ENCODE assay signal across 8 cellular contexts in the genomic region with DNA sequence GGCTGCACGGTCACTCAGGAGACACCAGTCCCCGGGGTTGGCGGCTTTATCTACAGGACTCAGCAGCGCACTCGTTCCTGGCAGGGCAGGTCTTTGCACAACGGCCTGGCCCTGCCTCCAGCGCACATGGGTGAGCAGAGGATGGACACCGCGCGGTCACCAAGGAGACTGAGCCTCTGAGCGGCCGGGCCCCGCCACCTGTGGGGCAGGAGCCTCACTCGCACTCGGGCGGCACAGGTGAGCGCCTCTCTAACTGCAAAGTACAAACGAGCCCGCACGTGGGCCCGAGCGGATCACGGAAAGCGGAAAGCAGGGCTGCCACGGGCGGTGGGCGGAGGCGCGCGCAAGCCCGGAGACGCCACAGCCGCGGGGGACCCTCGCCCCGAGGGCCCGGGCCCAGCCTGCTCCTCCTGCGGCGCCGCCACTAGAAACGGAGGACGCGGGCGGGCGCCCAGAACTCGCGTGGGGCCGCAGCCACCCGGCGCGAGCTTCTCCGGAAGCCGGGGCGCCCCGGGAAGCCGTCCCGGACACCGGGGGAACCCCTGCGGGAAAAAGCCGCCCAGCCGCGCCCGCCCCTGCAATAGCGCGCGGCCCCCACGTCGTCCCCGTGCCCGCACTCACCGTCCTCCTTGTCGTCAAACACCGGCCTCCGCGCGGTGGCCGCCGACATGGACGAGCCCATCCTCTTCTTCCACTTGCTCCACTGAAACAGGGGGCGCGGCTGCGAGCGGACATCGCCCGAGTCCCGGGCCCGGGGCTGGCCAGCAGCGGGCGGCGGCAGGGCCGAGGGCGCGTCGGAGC. TPM values are rescaled to one million over a fixed set of nuclear protein-coding genes. Genes with fewer than 3 reads are reported as not detected.
DNase-seq lines count a peak whose midpoint lies in the region; ATAC-seq and TF ChIP-seq lines count a peak whose summit lies in the region.

No MANE protein-coding gene starts in this region.

- H3K4me3 ChIP-seq in HUES64 (ENCODE audit: low read length): peak overlapping the region; percentile 50
- peak overlapping the region; percentile 57 for H3K4me3 ChIP-seq in effector memory CD4-positive, alpha-beta T cell (ENCODE audit: insufficient read depth, low read depth, low read length, poor library complexity, severe bottlenecking)
- H3K4me3 ChIP-seq in muscle layer of colon (ENCODE audit: low read depth in 1 of 2, low read length in 2 of 2): peak overlapping the region; percentile 35 to 71
- peak overlapping the region; percentile 64 to 91 (median 84) for H3K4me3 ChIP-seq in tibial nerve

- peaks cover 24 to 41% (median 25%) of the 10 kb centered on the region in 3 donors for H3K27me3 Mint-ChIP-seq in CD14-positive monocyte (ENCODE audit: low read depth in 3 of 3)

- POLR2A ChIA-PET in HEK293T (lab: Yijun Ruan, JAX): no interaction called here

- H3K4me1 Mint-ChIP-seq in CD14-positive monocyte: peaks cover 24% of the 10 kb centered on the region

- intact Hi-C loops in CD14-positive monocyte (cut with micrococcal nuclease): loop anchor here (5.0 to 10.0 kb wide), 7 partner anchors 35 to 1068 kb away; a partner anchor contains a TSS

- H3K9me3 Mint-ChIP-seq in CD14-positive monocyte: peaks cover 0 to 11% (median 5%) of the 10 kb centered on the region in 7 donors

- H3K4me1 ChIP-seq in HUES64 (ENCODE audit: insufficient read depth, low read length) (no peaks in the 10 kb centered on the region), muscle layer of colon (ENCODE audit: insufficient read depth, low read length) (peaks cover 4% of the 10 kb centered on the region), tibial nerve (peaks cover 0 to 25% (median 9%) of the 10 kb centered on the region in 4 donors)
- peaks cover 11% of the 10 kb centered on the region for H3K4me1 ChIP-seq in effector memory CD4-positive, alpha-beta T cell (ENCODE audit: control insufficient read depth, insufficient read depth, low read length, poor library complexity, severe bottlenecking)

- H3K27ac ChIP-seq in HUES64 (ENCODE audit: low read depth, low read length): no peak overlapping the region
- no peak overlapping the region for H3K27ac ChIP-seq in effector memory CD4-positive, alpha-beta T cell (ENCODE audit: insufficient read depth, low read length, poor library complexity, severe bottlenecking)
- peak overlapping the region; percentile 44 for H3K27ac ChIP-seq in muscle layer of colon (ENCODE audit: low read depth, low read length)
- H3K27ac ChIP-seq in tibial nerve: peak overlapping the region in 2 of 4 donors; percentile 4 to 92

- H3K27me3 ChIP-seq in HUES64 (ENCODE audit: insufficient read depth, low read length): peaks cover 59% of the 10 kb centered on the region
- no peaks in the 10 kb centered on the region for H3K27me3 ChIP-seq in effector memory CD4-positive, alpha-beta T cell (replicated peaks; ENCODE audit: control insufficient read depth, insufficient read depth, low read length, poor library complexity, severe bottlenecking)
- H3K27me3 ChIP-seq in muscle layer of colon (ENCODE audit: control insufficient read depth in 1 of 2, insufficient read depth in 2 of 2, low read length in 2 of 2): peaks cover 0 to 6% of the 10 kb centered on the region in 2 donors
- H3K27me3 ChIP-seq in tibial nerve: no peaks in the 10 kb centered on the region

- H3K9me3 ChIP-seq in HUES64 (ENCODE audit: insufficient read depth, low read depth, low read length): no peaks in the 10 kb centered on the region
- H3K9me3 ChIP-seq in effector memory CD4-positive, alpha-beta T cell (ENCODE audit: control insufficient read depth, low read length): no peaks in the 10 kb centered on the region
- H3K9me3 ChIP-seq in muscle layer of colon (ENCODE audit: low read length): no peaks in the 10 kb centered on the region
- H3K9me3 ChIP-seq in tibial nerve: no peaks in the 10 kb centered on the region

- CTCF ChIA-PET in HEK293T (lab: Yijun Ruan, JAX): no interaction called here

- TF ChIP-seq CTCF in CD14-positive monocyte (IDR thresholded peaks at IDR 0.05): no peak
- no peak for TF ChIP-seq CTCF in tibial nerve (IDR thresholded peaks at IDR 0.05)

- no peak for TF ChIP-seq EP300 in tibial nerve (IDR thresholded peaks at IDR 0.05)

- no peak for TF ChIP-seq POLR2A in tibial nerve (IDR thresholded peaks at IDR 0.05)

- DNase-seq in CD14-positive monocyte (ENCODE audit: low spot score): peak; percentile 43
- DNase-seq in activated CD4-positive, alpha-beta T cell treated with anti-CD3 and anti-CD28 coated beads, Interleukin-2, amount 50 U/mL, for 1 hour: peak; percentile 43
- DNase-seq in effector memory CD4-positive, alpha-beta T cell: peak in 2 of 3 donors; percentile 21 to 22
- DNase-seq in tibial nerve (ENCODE audit: low spot score in 2 of 2): no peak
- no peak for DNase-seq in HEK293T (ENCODE audit: extremely low spot score)

- H3K36me3 Mint-ChIP-seq in CD14-positive monocyte: peaks cover 12% of the 10 kb centered on the region in 2 donors

- H3K27ac Mint-ChIP-seq in CD14-positive monocyte: no peak overlapping the region

- H3K9ac ChIP-seq in HUES64 (ENCODE audit: low read depth, low read length): no peak overlapping the region
- no peak overlapping the region for H3K9ac ChIP-seq in muscle layer of colon (ENCODE audit: low read length)

- 7% methylated on average over 94 of the region's 94 CpGs for WGBS in HUES64
- 8 to 13% methylated on average over 28 to 48 of the region's 94 CpGs for whole genome bisulfite sequencing in tibial nerve, 2 donors

- ATAC-seq in GM19467 (IDR thresholded peaks at IDR 0.05; ENCODE audit: unreplicated experiment): peak; percentile 8

- peak overlapping the region; percentile 96 to 97 for H3K4me3 Mint-ChIP-seq in CD14-positive monocyte

- H3K36me3 ChIP-seq in HUES64 (ENCODE audit: insufficient read depth, low read length) (no peaks in the 10 kb centered on the region), muscle layer of colon (ENCODE audit: insufficient read depth, low read length) (no peaks in the 10 kb centered on the region), tibial nerve (no peaks in the 10 kb centered on the region)
- no peaks in the 10 kb centered on the region for H3K36me3 ChIP-seq in effector memory CD4-positive, alpha-beta T cell (ENCODE audit: control insufficient read depth, insufficient read depth, low read length)

TF ChIP-seq in HEK293T, 16 proteins besides CTCF, POLR2A, EP300 and RAD21:
- TF ChIP-seq SP1 (IDR thresholded peaks at IDR 0.05): no peak
- TF ChIP-seq, protein P1, sequence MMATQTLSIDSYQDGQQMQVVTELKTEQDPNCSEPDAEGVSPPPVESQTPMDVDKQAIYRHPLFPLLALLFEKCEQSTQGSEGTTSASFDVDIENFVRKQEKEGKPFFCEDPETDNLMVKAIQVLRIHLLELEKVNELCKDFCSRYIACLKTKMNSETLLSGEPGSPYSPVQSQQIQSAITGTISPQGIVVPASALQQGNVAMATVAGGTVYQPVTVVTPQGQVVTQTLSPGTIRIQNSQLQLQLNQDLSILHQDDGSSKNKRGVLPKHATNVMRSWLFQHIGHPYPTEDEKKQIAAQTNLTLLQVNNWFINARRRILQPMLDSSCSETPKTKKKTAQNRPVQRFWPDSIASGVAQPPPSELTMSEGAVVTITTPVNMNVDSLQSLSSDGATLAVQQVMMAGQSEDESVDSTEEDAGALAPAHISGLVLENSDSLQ (IDR thresholded peaks at IDR 0.05): no peak
- no peak for TF ChIP-seq FOXA1 (IDR thresholded peaks at IDR 0.05)
- TF ChIP-seq TARDBP (IDR thresholded peaks at IDR 0.05): no peak
- TF ChIP-seq L3MBTL2 (conservative IDR thresholded peaks at IDR 0.05): no peak
- TF ChIP-seq CTBP1 (IDR thresholded peaks at IDR 0.05; ENCODE audit: borderline replicate concordance): no peak
- no peak for TF ChIP-seq ARNT (IDR thresholded peaks at IDR 0.05)
- TF ChIP-seq ELF4 (IDR thresholded peaks at IDR 0.05): no peak
- TF ChIP-seq LEF1 (IDR thresholded peaks at IDR 0.05; ENCODE audit: borderline replicate concordance): no peak
- no peak for TF ChIP-seq ZNF384 (IDR thresholded peaks at IDR 0.05)

RNA-seq across cellular contexts. Expression of a gene that starts 0.6 kb away (rescaled TPM):
- polyA plus RNA-seq in CD14-positive monocyte: 10 to 100 TPM; 13.6 to 18.4 TPM
- polyA plus RNA-seq in HUES64 (2013, experiment 1 of 2): 10.8 TPM
- 14.0 TPM for polyA plus RNA-seq in HUES64 (2013, experiment 2 of 2)
- 10 to 100 TPM in 3 of 4 donors, 1 to 10 TPM in 1; 9.4 to 18.1 (median 16.2) TPM for total RNA-seq in tibial nerve

RNA-seq across cellular contexts. Expression of a gene that starts 24.8 kb away (rescaled TPM):
- 1 to 10 TPM; 3.6 TPM for polyA plus RNA-seq in CD14-positive monocyte
- 4.0 TPM for polyA plus RNA-seq in HUES64 (2013, experiment 1 of 2)
- polyA plus RNA-seq in HUES64 (2013, experiment 2 of 2): 5.9 TPM
- 10 to 100 TPM; 10.1 to 21.6 (median 17.9) TPM for total RNA-seq in tibial nerve

Comparison
In these comparisons a context has a peak if more than half of its experiments do, and no peak if none do; other contexts are left out.
1. DNase-seq: peak in CD14-positive monocyte (single experiment), activated CD4-positive, alpha-beta T cell treated with anti-CD3 and anti-CD28 coated beads, Interleukin-2, amount 50 U/mL, for 1 hour (single experiment) and effector memory CD4-positive, alpha-beta T cell (2 of 3); none in tibial nerve (0 of 2) and HEK293T (single experiment).
2. Peak in every context shown above with its lines, with median percentiles within 50 percentile points of each other: H3K4me3 ChIP-seq.